ENCODE assay signal across 1 cellular context in the genomic region with DNA sequence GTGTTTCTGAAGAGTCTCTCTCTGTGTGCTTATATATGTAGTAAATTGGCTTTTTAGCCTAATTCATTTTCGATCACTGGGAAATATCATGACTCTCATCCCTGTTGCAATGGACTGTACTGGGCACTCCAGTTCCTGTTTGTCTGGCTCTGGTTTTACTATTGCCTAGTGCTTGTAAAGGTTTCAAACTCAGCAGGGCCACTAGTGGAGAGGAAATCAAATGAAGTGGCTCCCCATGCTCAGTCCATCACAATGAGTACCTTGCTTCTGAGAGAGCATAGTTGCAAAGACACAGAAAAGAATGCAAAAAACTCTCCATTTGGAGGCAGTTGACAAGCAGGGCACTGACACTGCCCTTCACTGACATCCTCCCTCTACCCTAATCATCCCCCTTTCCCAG.
TF ChIP-seq lines count a peak whose summit lies in the region.

No MANE protein-coding gene starts in this region.

TF ChIP-seq in SK-N-SH treated with all-trans-retinoic acid at 6 μM for 48 hours, 23 proteins besides CTCF, POLR2A, EP300 and RAD21 (continued from another document):
- TF ChIP-seq ZFP30 (CRISPR knock-in tag; IDR thresholded peaks at IDR 0.05) = no peak
- no peak for TF ChIP-seq ZFP3 (CRISPR knock-in tag; IDR thresholded peaks at IDR 0.05)
- TF ChIP-seq, protein P1, sequence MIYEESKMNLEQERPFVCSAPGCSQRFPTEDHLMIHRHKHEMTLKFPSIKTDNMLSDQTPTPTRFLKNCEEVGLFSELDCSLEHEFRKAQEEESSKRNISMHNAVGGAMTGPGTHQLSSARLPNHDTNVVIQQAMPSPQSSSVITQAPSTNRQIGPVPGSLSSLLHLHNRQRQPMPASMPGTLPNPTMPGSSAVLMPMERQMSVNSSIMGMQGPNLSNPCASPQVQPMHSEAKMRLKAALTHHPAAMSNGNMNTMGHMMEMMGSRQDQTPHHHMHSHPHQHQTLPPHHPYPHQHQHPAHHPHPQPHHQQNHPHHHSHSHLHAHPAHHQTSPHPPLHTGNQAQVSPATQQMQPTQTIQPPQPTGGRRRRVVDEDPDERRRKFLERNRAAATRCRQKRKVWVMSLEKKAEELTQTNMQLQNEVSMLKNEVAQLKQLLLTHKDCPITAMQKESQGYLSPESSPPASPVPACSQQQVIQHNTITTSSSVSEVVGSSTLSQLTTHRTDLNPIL (CRISPR knock-in tag; IDR thresholded peaks at IDR 0.05; ENCODE audit: low read depth) = no peak
- no peak for TF ChIP-seq ARNTL (CRISPR knock-in tag; IDR thresholded peaks at IDR 0.05; ENCODE audit: borderline replicate concordance, low read depth)
- TF ChIP-seq ZNF70 (CRISPR knock-in tag; IDR thresholded peaks at IDR 0.05) = no peak
- no peak for TF ChIP-seq OSR1 (CRISPR knock-in tag; IDR thresholded peaks at IDR 0.05)
- no peak for TF ChIP-seq ZC3H10 (CRISPR knock-in tag; IDR thresholded peaks at IDR 0.05)
- no peak for TF ChIP-seq TOX (CRISPR knock-in tag; IDR thresholded peaks at IDR 0.05; ENCODE audit: borderline replicate concordance)
- no peak for TF ChIP-seq TCF4 (CRISPR knock-in tag; IDR thresholded peaks at IDR 0.05; ENCODE audit: borderline replicate concordance)
